In genomic region chr17:46759141-46759540, GRCh38 we compare ENCODE assay signal across 25 cellular contexts. TPM values are rescaled to one million over a fixed set of nuclear protein-coding genes. Genes with fewer than 3 reads are reported as not detected.
"Had no signal": no experiment of that assay in that cellular context is flagged by ENCODE, and none has a peak within 500 bp of the region (broad histone marks: within the 10 kb centered on the region; RNA-seq: fewer than 3 reads in every experiment).

No MANE protein-coding gene starts in this region.

- H3K27ac Mint-ChIP-seq: activated CD4-positive, alpha-beta T cell treated with anti-CD3 and anti-CD28 coated beads for 36 hours; activated naive CD4-positive, alpha-beta T cell treated with anti-CD3 and anti-CD28 coated beads, Interleukin-2, amount 10 ng/mL, durations not matched to agents 7 days and 5 days; activated naive CD8-positive, alpha-beta T cell treated with anti-CD3 and anti-CD28 coated beads, Interleukin-2, amount 10 ng/mL, durations not matched to agents 7 days and 5 days; activated T-cell treated with anti-CD3 and anti-CD28 coated beads, Interleukin-2, amount 50 U/mL, for 24 hours; effector memory CD8-positive, alpha-beta T cell; memory B cell; naive thymus-derived CD8-positive, alpha-beta T cell; type B pancreatic cell; WTC11 had no signal

- H3K27me3 ChIP-seq: brain microvascular endothelial cell, right lobe of liver, uterus had no signal

- H3K4me3 ChIP-seq: right lobe of liver, uterus had no signal

- H3K4me1 Mint-ChIP-seq: activated CD4-positive, alpha-beta T cell treated with anti-CD3 and anti-CD28 coated beads for 36 hours; activated naive CD4-positive, alpha-beta T cell treated with anti-CD3 and anti-CD28 coated beads, Interleukin-2, amount 10 ng/mL, durations not matched to agents 7 days and 5 days; activated naive CD8-positive, alpha-beta T cell treated with anti-CD3 and anti-CD28 coated beads, Interleukin-2, amount 10 ng/mL, durations not matched to agents 7 days and 5 days; naive thymus-derived CD8-positive, alpha-beta T cell; neural crest cell had no signal

- H3K4me3 Mint-ChIP-seq: activated CD4-positive, alpha-beta T cell treated with anti-CD3 and anti-CD28 coated beads for 36 hours; activated naive CD4-positive, alpha-beta T cell treated with anti-CD3 and anti-CD28 coated beads, Interleukin-2, amount 10 ng/mL, durations not matched to agents 7 days and 5 days; activated naive CD8-positive, alpha-beta T cell treated with anti-CD3 and anti-CD28 coated beads, Interleukin-2, amount 10 ng/mL, durations not matched to agents 7 days and 5 days; activated T-cell treated with anti-CD3 and anti-CD28 coated beads, Interleukin-2, amount 50 U/mL, for 24 hours; effector memory CD8-positive, alpha-beta T cell; memory B cell; naive thymus-derived CD8-positive, alpha-beta T cell; neural crest cell; type B pancreatic cell; WTC11 had no signal

- H3K4me1 ChIP-seq: uterus had no signal

- H3K27ac ChIP-seq: brain microvascular endothelial cell, uterus had no signal

- H3K9me3 Mint-ChIP-seq: activated naive CD4-positive, alpha-beta T cell treated with anti-CD3 and anti-CD28 coated beads, Interleukin-2, amount 10 ng/mL, durations not matched to agents 7 days and 5 days; activated naive CD8-positive, alpha-beta T cell treated with anti-CD3 and anti-CD28 coated beads, Interleukin-2, amount 10 ng/mL, durations not matched to agents 7 days and 5 days; activated T-cell treated with anti-CD3 and anti-CD28 coated beads, Interleukin-2, amount 50 U/mL, for 24 hours; effector memory CD8-positive, alpha-beta T cell; memory B cell; naive thymus-derived CD8-positive, alpha-beta T cell; neural crest cell; type B pancreatic cell; WTC11 had no signal

- H3K9me3 ChIP-seq: right lobe of liver, uterus had no signal

- H3K36me3 ChIP-seq: uterus had no signal

- DNase-seq: activated CD4-positive, alpha-beta T cell treated with anti-CD3 and anti-CD28 coated beads for 36 hours; activated CD4-positive, alpha-beta T cell treated with anti-CD3 and anti-CD28 coated beads, Interleukin-2, amount 50 U/mL, for 48 hours; activated CD8-positive, alpha-beta memory T cell treated with anti-CD3 and anti-CD28 coated beads, Interleukin-2, amount 50 U/mL, for 48 hours; activated gamma-delta T cell; activated naive CD4-positive, alpha-beta T cell treated with anti-CD3 and anti-CD28 coated beads, Interleukin-2, amount 10 ng/mL, durations not matched to agents 7 days and 5 days; activated naive CD8-positive, alpha-beta T cell treated with anti-CD3 and anti-CD28 coated beads, Interleukin-2, amount 10 ng/mL, durations not matched to agents 7 days and 5 days; activated T-cell treated with anti-CD3 and anti-CD28 coated beads, Interleukin-2, amount 50 U/mL, for 24 hours; brain microvascular endothelial cell; caudate nucleus; cortex of kidney; effector memory CD8-positive, alpha-beta T cell; head of caudate nucleus; hippocampal formation; naive thymus-derived CD8-positive, alpha-beta T cell; occipital lobe; right lobe of liver; stimulated activated CD4-positive, alpha-beta T cell treated with anti-CD3 and anti-CD28 coated beads, Interleukin-2, amount 100 ng/mL, for 48 hours; stimulated activated naive CD8-positive, alpha-beta T cell treated with anti-CD3 and anti-CD28 coated beads, Interleukin-15, Interleukin-2, amounts not matched to agents 100 U/mL and 50 U/mL, for 24 hours; T-helper 9 cell; uterus had no signal

- H3K27me3 Mint-ChIP-seq: activated CD4-positive, alpha-beta T cell treated with anti-CD3 and anti-CD28 coated beads for 36 hours; activated naive CD4-positive, alpha-beta T cell treated with anti-CD3 and anti-CD28 coated beads, Interleukin-2, amount 10 ng/mL, durations not matched to agents 7 days and 5 days; activated naive CD8-positive, alpha-beta T cell treated with anti-CD3 and anti-CD28 coated beads, Interleukin-2, amount 10 ng/mL, durations not matched to agents 7 days and 5 days; activated T-cell treated with anti-CD3 and anti-CD28 coated beads, Interleukin-2, amount 50 U/mL, for 24 hours; effector memory CD8-positive, alpha-beta T cell; memory B cell; naive thymus-derived CD8-positive, alpha-beta T cell; type B pancreatic cell had no signal

RNA-seq across cellular contexts. Expression of gene WNT3, which starts 59.4 kb away (rescaled TPM):
- total RNA-seq: activated naive CD8-positive, alpha-beta T cell treated with anti-CD3 and anti-CD28 coated beads, Interleukin-2, amount 10 ng/mL, durations not matched to agents 7 days and 5 days; naive thymus-derived CD8-positive, alpha-beta T cell; T-helper 1 cell treated with Interleukin-12 subunit alpha and Interleukin-12 subunit beta and Interleukin-4 antibody, amounts not matched to agents 30 ng/mL and 1 ng/mL, for 36 hours had no signal
